23 cellular contexts compared by ENCODE assay signal in genomic region chr3:25900171-25900570, GRCh38.
DNase-seq lines count a peak whose midpoint lies in the region; ATAC-seq and TF ChIP-seq lines count a peak whose summit lies in the region.
"Had no signal": no experiment of that assay in that cellular context is flagged by ENCODE, and none has a peak within 500 bp of the region (broad histone marks: within the 10 kb centered on the region; RNA-seq: fewer than 3 reads in every experiment).

No MANE protein-coding gene starts in this region.

- H3K27ac ChIP-seq in VCaP, result peak overlapping the region; percentile 59; the same call in 1 of the 2 replicates
- no peak overlapping the region for H3K27ac ChIP-seq in mesendoderm (ENCODE audit: low read depth, low read length)
- H3K27ac ChIP-seq: BLaER1 had no signal

- H3K9me3 Mint-ChIP-seq in activated naive CD8-positive, alpha-beta T cell (ENCODE audit: low read depth), result peaks cover 3% of the 10 kb centered on the region
- H3K9me3 Mint-ChIP-seq in activated naive CD8-positive, alpha-beta T cell treated with anti-CD3 and anti-CD28 coated beads, Interleukin-2, amount 50 U/mL, for 24 hours, result no peaks in the 10 kb centered on the region
- no peaks in the 10 kb centered on the region for H3K9me3 Mint-ChIP-seq in Caco-2 (ENCODE audit: unreplicated experiment)
- H3K9me3 Mint-ChIP-seq: CD4-positive, alpha-beta memory T cell; CD8-positive, alpha-beta memory T cell had no signal

- H4K5ac ChIP-seq in mesendoderm (ENCODE audit: low read length), result no peak overlapping the region

- H3K27ac Mint-ChIP-seq in activated naive CD8-positive, alpha-beta T cell, result peak overlapping the region; percentile 11
- H3K27ac Mint-ChIP-seq in activated naive CD8-positive, alpha-beta T cell treated with anti-CD3 and anti-CD28 coated beads, Interleukin-2, amount 50 U/mL, for 24 hours, result no peak overlapping the region
- no peak overlapping the region for H3K27ac Mint-ChIP-seq in Caco-2 (ENCODE audit: unreplicated experiment)
- H3K27ac Mint-ChIP-seq: CD14-positive monocyte; CD4-positive, CD25-positive, alpha-beta regulatory T cell; CD8-positive, alpha-beta memory T cell had no signal

- H4K8ac ChIP-seq in mesendoderm (ENCODE audit: low read depth, low read length), result no peak overlapping the region

- H2BK15ac ChIP-seq in mesendoderm (replicated peaks; ENCODE audit: low read depth), result peak overlapping the region; percentile 46

- no peaks in the 10 kb centered on the region for H3K27me3 Mint-ChIP-seq in activated naive CD8-positive, alpha-beta T cell
- no peaks in the 10 kb centered on the region for H3K27me3 Mint-ChIP-seq in activated naive CD8-positive, alpha-beta T cell treated with anti-CD3 and anti-CD28 coated beads, Interleukin-2, amount 50 U/mL, for 24 hours
- H3K27me3 Mint-ChIP-seq in Caco-2 (ENCODE audit: insufficient read depth, unreplicated experiment), result peaks cover 6% of the 10 kb centered on the region
- H3K27me3 Mint-ChIP-seq: CD4-positive, CD25-positive, alpha-beta regulatory T cell; CD8-positive, alpha-beta memory T cell had no signal

- H3K4me1 ChIP-seq in mesendoderm (ENCODE audit: control insufficient read depth, low read depth, low read length) (peaks cover 3% of the 10 kb centered on the region), Caco-2 (no peaks in the 10 kb centered on the region)
- H3K4me1 ChIP-seq: BE2C had no signal

- H3K79me2 ChIP-seq in mesendoderm (ENCODE audit: control insufficient read depth, insufficient read depth, low read length), result no peaks in the 10 kb centered on the region

- H2AK5ac ChIP-seq in mesendoderm (ENCODE audit: low read length), result no peak overlapping the region

- DNase-seq in activated naive CD8-positive, alpha-beta T cell treated with anti-CD3 and anti-CD28 coated beads, Interleukin-2, amount 50 U/mL, for 24 hours, result no peak
- DNase-seq in cerebellar cortex (ENCODE audit: low spot score) (peak; percentile 79), mesendoderm (no peak), Caco-2 (no peak)
- DNase-seq: 8988T; ACHN; BE2C; CD4-positive, alpha-beta memory T cell; CD4-positive, CD25-positive, alpha-beta regulatory T cell; CD8-positive, alpha-beta memory T cell; DMS 273 treated with DMSO at 0.1 percent for 48 hours; DMS153; DMS53; DMS79; DND-41; EL; GF-D8 had no signal

- TF ChIP-seq CTCF in VCaP (conservative IDR thresholded peaks at IDR 0.05), result no peak
- no peak for TF ChIP-seq CTCF in Caco-2 (IDR thresholded peaks at IDR 0.05; ENCODE audit: insufficient read depth in 1 of 2, low read depth in 1 of 2, low read length in 1 of 2, severe bottlenecking in 1 of 2, unreplicated experiment in 1 of 2)

- intact Hi-C loops in Caco-2 (cut with micrococcal nuclease; ENCODE audit: unreplicated experiment), result no loop called here

- H3K4me2 ChIP-seq in mesendoderm (ENCODE audit: low read length), result no peak overlapping the region
- H3K4me2 ChIP-seq: BLaER1 had no signal

- H3K4me3 Mint-ChIP-seq in activated naive CD8-positive, alpha-beta T cell, result no peak overlapping the region
- no peak overlapping the region for H3K4me3 Mint-ChIP-seq in activated naive CD8-positive, alpha-beta T cell treated with anti-CD3 and anti-CD28 coated beads, Interleukin-2, amount 50 U/mL, for 24 hours
- H3K4me3 Mint-ChIP-seq in Caco-2 (ENCODE audit: unreplicated experiment), result no peak overlapping the region
- H3K4me3 Mint-ChIP-seq: CD14-positive monocyte; CD4-positive, CD25-positive, alpha-beta regulatory T cell; CD8-positive, alpha-beta memory T cell had no signal

- H3K4me3 ChIP-seq in mesendoderm (ENCODE audit: low read length), result no peak overlapping the region
- no peak overlapping the region for H3K4me3 ChIP-seq in Caco-2 (ENCODE audit: low read depth, low read length)
- H3K4me3 ChIP-seq: BLaER1 had no signal

- CTCF ChIA-PET in Caco-2 (lab: Charles Lee), result no interaction called here

- ATAC-seq in activated naive CD8-positive, alpha-beta T cell treated with anti-CD3 and anti-CD28 coated beads, Interleukin-2, amount 50 U/mL, for 24 hours, result no peak
- ATAC-seq in GM18520 (IDR thresholded peaks at IDR 0.05; ENCODE audit: unreplicated experiment) (no peak), HG03097 (IDR thresholded peaks at IDR 0.05; ENCODE audit: low FRiP score, unreplicated experiment) (no peak)

- H3K36me3 ChIP-seq in mesendoderm (ENCODE audit: control insufficient read depth, insufficient read depth, low read length), result no peaks in the 10 kb centered on the region
- no peaks in the 10 kb centered on the region for H3K36me3 ChIP-seq in Caco-2 (ENCODE audit: control insufficient read depth, insufficient read depth, low read length)
- H3K36me3 ChIP-seq: BE2C, BLaER1 had no signal

- H3K56ac ChIP-seq in mesendoderm (ENCODE audit: low read length), result no peak overlapping the region

- peaks cover 17% of the 10 kb centered on the region for H3K4me1 Mint-ChIP-seq in activated naive CD8-positive, alpha-beta T cell (ENCODE audit: low read depth)
- peaks cover 12% of the 10 kb centered on the region for H3K4me1 Mint-ChIP-seq in activated naive CD8-positive, alpha-beta T cell treated with anti-CD3 and anti-CD28 coated beads, Interleukin-2, amount 50 U/mL, for 24 hours
- H3K4me1 Mint-ChIP-seq in Caco-2 (ENCODE audit: low read depth, unreplicated experiment), result no peaks in the 10 kb centered on the region
- H3K4me1 Mint-ChIP-seq: CD14-positive monocyte had no signal

- no peak overlapping the region for H3K4ac ChIP-seq in mesendoderm (ENCODE audit: low read depth, low read length)

- H2BK120ac ChIP-seq in mesendoderm (ENCODE audit: low read depth, low read length), result no peak overlapping the region

- no peak overlapping the region for H3K18ac ChIP-seq in mesendoderm (ENCODE audit: low read length)

- H3K27me3 ChIP-seq in mesendoderm (ENCODE audit: insufficient read depth, low read length, poor library complexity) (no peaks in the 10 kb centered on the region), Caco-2 (replicated peaks; ENCODE audit: control insufficient read depth, insufficient read depth, low read length) (no peaks in the 10 kb centered on the region)
- H3K27me3 ChIP-seq: BE2C, BLaER1 had no signal

- H3K23ac ChIP-seq in mesendoderm (ENCODE audit: low read length), result no peak overlapping the region

- BruUV-seq in Caco-2 (replicated peaks; lab: Mats Ljungman, UMichigan), result no TSS peak

- peaks cover 3% of the 10 kb centered on the region for H3K36me3 Mint-ChIP-seq in activated naive CD8-positive, alpha-beta T cell
- H3K36me3 Mint-ChIP-seq in activated naive CD8-positive, alpha-beta T cell treated with anti-CD3 and anti-CD28 coated beads, Interleukin-2, amount 50 U/mL, for 24 hours (ENCODE audit: low read depth), result no peaks in the 10 kb centered on the region
- no peaks in the 10 kb centered on the region for H3K36me3 Mint-ChIP-seq in Caco-2 (ENCODE audit: insufficient read depth, unreplicated experiment)
- H3K36me3 Mint-ChIP-seq: CD14-positive monocyte; CD4-positive, alpha-beta memory T cell; CD4-positive, CD25-positive, alpha-beta regulatory T cell; CD8-positive, alpha-beta memory T cell had no signal

- WGBS in mesendoderm (ENCODE audit: extremely low coverage, insufficient coverage, low lambda C conversion rate), result no CpG with 5 or more reads among the region's 2 CpGs

- H3K9me3 ChIP-seq in Caco-2, result no peaks in the 10 kb centered on the region
- H3K9me3 ChIP-seq: BE2C had no signal

- no peaks in the 10 kb centered on the region for H3K79me1 ChIP-seq in mesendoderm (ENCODE audit: low read length)

- POLR2A ChIA-PET in Caco-2 (lab: Charles Lee), result no interaction called here

- no peak overlapping the region for H2BK5ac ChIP-seq in mesendoderm (ENCODE audit: low read length)

- no peak overlapping the region for H3K9ac ChIP-seq in mesendoderm (ENCODE audit: low read length)
- H3K9ac ChIP-seq: BLaER1 had no signal
